Comparison of ENCODE assay signal across 8 cellular contexts in genomic region chr3:72255736-72256559, GRCh38.
DNase-seq lines count a peak whose midpoint lies in the region; ATAC-seq and TF ChIP-seq lines count a peak whose summit lies in the region.

No MANE protein-coding gene starts in this region.

- H3K79me2 ChIP-seq in SK-N-SH (ENCODE audit: insufficient read depth) (no peaks in the 10 kb centered on the region), parathyroid adenoma (no peaks in the 10 kb centered on the region)

- no peak for TF ChIP-seq POLR2A in esophagus squamous epithelium (IDR thresholded peaks at IDR 0.05)

- H3K36me3 Mint-ChIP-seq in CD8-positive, alpha-beta T cell, result no peaks in the 10 kb centered on the region
- H3K36me3 Mint-ChIP-seq in IgD-negative memory B cell, result no peaks in the 10 kb centered on the region

- peaks cover 35% of the 10 kb centered on the region for H3K4me1 ChIP-seq in CD8-positive, alpha-beta T cell (ENCODE audit: insufficient read depth, low read length)
- H3K4me1 ChIP-seq in SK-N-SH (ENCODE audit: control insufficient read depth in 1 of 2, insufficient read depth in 2 of 2, low read depth in 1 of 2, low read length in 1 of 2) (peaks cover 0 to 25% of the 10 kb centered on the region in 2 experiments; a peak in 3 of 4 replicates), esophagus squamous epithelium (peaks cover 16 to 39% (median 21%) of the 10 kb centered on the region in 3 donors), parathyroid adenoma (peaks cover 15% of the 10 kb centered on the region)

- no peaks in the 10 kb centered on the region for H3K27me3 Mint-ChIP-seq in CD8-positive, alpha-beta T cell (ENCODE audit: low read depth)
- H3K27me3 Mint-ChIP-seq in IgD-negative memory B cell, result peaks cover 16% of the 10 kb centered on the region

- peak overlapping the region; percentile 59 for H3K4me3 Mint-ChIP-seq in CD8-positive, alpha-beta T cell
- H3K4me3 Mint-ChIP-seq in IgD-negative memory B cell, result peak overlapping the region in 3 of 4 donors; percentile 27 to 84 (median 75)

- H3K9me3 ChIP-seq in CD8-positive, alpha-beta T cell (ENCODE audit: low read length), result no peaks in the 10 kb centered on the region
- no peaks in the 10 kb centered on the region for H3K9me3 ChIP-seq in SK-N-SH
- no peaks in the 10 kb centered on the region for H3K9me3 ChIP-seq in esophagus squamous epithelium
- no peaks in the 10 kb centered on the region for H3K9me3 ChIP-seq in parathyroid adenoma (ENCODE audit: control insufficient read depth, low read length)

- WGBS in SK-N-SH (ENCODE audit: low lambda C conversion rate), result 16% methylated on average over 11 of the region's 14 CpGs
- WGBS in esophagus squamous epithelium, 2 donors, result 29 to 60% methylated on average over 4 to 8 of the region's 14 CpGs

- no peak overlapping the region for H3K4me3 ChIP-seq in CD8-positive, alpha-beta T cell (ENCODE audit: low read depth, low read length)
- H3K4me3 ChIP-seq in SK-N-SH (ENCODE audit: low read depth in 2 of 2, low read length in 1 of 2) (no peak overlapping the region), esophagus squamous epithelium (no peak overlapping the region), parathyroid adenoma (ENCODE audit: low read depth, low read length) (peak overlapping the region; percentile 9)

- peaks cover 41% of the 10 kb centered on the region for H3K4me1 Mint-ChIP-seq in CD8-positive, alpha-beta T cell (ENCODE audit: low read depth)
- H3K4me1 Mint-ChIP-seq in IgD-negative memory B cell, result peaks cover 19 to 36% (median 24%) of the 10 kb centered on the region in 3 donors

- H4K20me1 ChIP-seq in SK-N-SH (ENCODE audit: insufficient read depth), result no peaks in the 10 kb centered on the region

- no peak for TF ChIP-seq CTCF in CD8-positive, alpha-beta T cell (IDR thresholded peaks at IDR 0.05)
- TF ChIP-seq CTCF in SK-N-SH (IDR thresholded peaks at IDR 0.05) (no peak), esophagus squamous epithelium (IDR thresholded peaks at IDR 0.05) (peak in 3 of 6 experiments; percentile 20 to 32 (median 21)), parathyroid adenoma (IDR thresholded peaks at IDR 0.05) (peak; percentile 15)

- peak in 5 of 7 experiments; percentile 10 to 57 (median 29) for DNase-seq in CD8-positive, alpha-beta T cell
- DNase-seq in SK-N-SH (peak; percentile 91), esophagus squamous epithelium (lab: John Stamatoyannopoulos, UW) (no peak), posterior vena cava (ENCODE audit: low spot score) (no peak)

- POLR2A ChIA-PET in CD8-positive, alpha-beta T cell (lab: Charles Lee), result no interaction called here
- POLR2A ChIA-PET in SK-N-SH (lab: Yijun Ruan, JAX), result interaction anchor here (1.2 kb wide), 1 partner anchor 410 kb away, joined by 3 read pairs; no protein-coding TSS in a partner anchor

- no peaks in the 10 kb centered on the region for H3K36me3 ChIP-seq in CD8-positive, alpha-beta T cell (ENCODE audit: insufficient read depth, low read length)
- H3K36me3 ChIP-seq in SK-N-SH (replicated peaks in 1 of 2; ENCODE audit: control insufficient read depth in 1 of 2, insufficient read depth in 2 of 2, low read length in 1 of 2) (no peaks in the 10 kb centered on the region), esophagus squamous epithelium (no peaks in the 10 kb centered on the region), parathyroid adenoma (ENCODE audit: control insufficient read depth, insufficient read depth, low read length) (no peaks in the 10 kb centered on the region)

- H3K9me2 ChIP-seq in SK-N-SH, result no peaks in the 10 kb centered on the region

- H3K27ac Mint-ChIP-seq in CD8-positive, alpha-beta T cell, result peak overlapping the region; percentile 55
- no peak overlapping the region for H3K27ac Mint-ChIP-seq in IgD-negative memory B cell

- intact Hi-C loops in CD8-positive, alpha-beta T cell (cut with DNase I, micrococcal nuclease), result loop anchor here in 1 of 2 experiments (10.0 kb wide), 2 partner anchors 189 to 531 kb away; partner anchors contain the start of genes EIF4E3 and RYBP
- intact Hi-C loops in esophagus squamous epithelium (cut with DNase I) (no loop called here), posterior vena cava (cut with DNase I) (no loop called here)

- no peak overlapping the region for H3K27ac ChIP-seq in CD8-positive, alpha-beta T cell (ENCODE audit: low read depth, low read length)
- peak overlapping the region in 1 of 2 experiments; percentile 74; a peak in 2 of 4 replicates for H3K27ac ChIP-seq in SK-N-SH (ENCODE audit: low read depth in 2 of 2, low read length in 1 of 2)
- peak overlapping the region in 3 of 4 donors; percentile 47 to 60 (median 58) for H3K27ac ChIP-seq in esophagus squamous epithelium
- H3K27ac ChIP-seq in parathyroid adenoma, result peak overlapping the region; percentile 64

- peak in 1 of 2 experiments; percentile 91; a peak in 2 of 4 replicates for TF ChIP-seq EP300 in SK-N-SH (IDR thresholded peaks at IDR 0.05; ENCODE audit: borderline replicate concordance in 1 of 2, low read depth in 1 of 2, low read length in 1 of 2)

- peaks cover 2% of the 10 kb centered on the region for H3K9me3 Mint-ChIP-seq in CD8-positive, alpha-beta T cell
- H3K9me3 Mint-ChIP-seq in IgD-negative memory B cell, result peaks cover 0 to 3% (median 0%) of the 10 kb centered on the region in 3 donors

- ATAC-seq in CD8-positive, alpha-beta T cell, result peak; percentile 77
- ATAC-seq in HG03521 (IDR thresholded peaks at IDR 0.05; ENCODE audit: unreplicated experiment), result no peak
- no peak for ATAC-seq in GM21360 (IDR thresholded peaks at IDR 0.05; ENCODE audit: unreplicated experiment)

- no peak overlapping the region for H3K9ac ChIP-seq in SK-N-SH
- H3K9ac ChIP-seq in parathyroid adenoma, result no peak overlapping the region

- H3F3A ChIP-seq in SK-N-SH (replicated peaks; ENCODE audit: insufficient read depth), result no peaks in the 10 kb centered on the region

- H2AFZ ChIP-seq in SK-N-SH (ENCODE audit: low read depth) (no peak overlapping the region), parathyroid adenoma (peak overlapping the region; percentile 88)

- H3K27me3 ChIP-seq in CD8-positive, alpha-beta T cell (ENCODE audit: insufficient read depth, low read length), result no peaks in the 10 kb centered on the region
- peaks cover 4% of the 10 kb centered on the region; the same call in 1 of the 2 replicates for H3K27me3 ChIP-seq in SK-N-SH (ENCODE audit: insufficient read depth)
- peaks cover 0 to 30% (median 0%) of the 10 kb centered on the region in 4 donors for H3K27me3 ChIP-seq in esophagus squamous epithelium
- no peaks in the 10 kb centered on the region for H3K27me3 ChIP-seq in parathyroid adenoma (ENCODE audit: control insufficient read depth, insufficient read depth, low read length)

- no peak for TF ChIP-seq RAD21 in SK-N-SH (IDR thresholded peaks at IDR 0.05; ENCODE audit: low read length)

- H3K4me2 ChIP-seq in SK-N-SH (peak overlapping the region; percentile 19; the same call in 1 of the 2 replicates), parathyroid adenoma (ENCODE audit: low read length) (peak overlapping the region; percentile 53)

- CTCF ChIA-PET in CD8-positive, alpha-beta T cell (lab: Charles Lee), result no interaction called here
- CTCF ChIA-PET in SK-N-SH (lab: Yijun Ruan, JAX), result interaction anchor here (1.0 to 2.6 kb wide), 7 partner anchors 8 to 300 kb away, joined by 3 to 7 read pairs (median 3); no protein-coding TSS in a partner anchor

TF ChIP-seq in SK-N-SH, 30 proteins besides CTCF, POLR2A, EP300 and RAD21 (continues in another document):
- TF ChIP-seq NFIC (IDR thresholded peaks at IDR 0.05; ENCODE audit: borderline replicate concordance) (peak; percentile 61), GATA2 (CRISPR knock-in tag; IDR thresholded peaks at IDR 0.05) (peak; percentile 84), MXI1 (IDR thresholded peaks at IDR 0.05; ENCODE audit: low read depth, low read length) (peak; percentile 95), USF1 (IDR thresholded peaks at IDR 0.05; ENCODE audit: borderline replicate concordance, low read depth) (peak; percentile 59; the same call in 1 of the 2 replicates), REST (IDR thresholded peaks at IDR 0.05; ENCODE audit: low read depth, low read length) (no peak), RXRA (IDR thresholded peaks at IDR 0.05; ENCODE audit: borderline replicate concordance, low read depth) (no peak), SIN3A (IDR thresholded peaks at IDR 0.05; ENCODE audit: borderline replicate concordance, low read depth, low read length) (no peak), CHD2 (IDR thresholded peaks at IDR 0.05; ENCODE audit: low read length, partially characterized antibody) (peak; percentile 60)
- TF ChIP-seq, protein P1, sequence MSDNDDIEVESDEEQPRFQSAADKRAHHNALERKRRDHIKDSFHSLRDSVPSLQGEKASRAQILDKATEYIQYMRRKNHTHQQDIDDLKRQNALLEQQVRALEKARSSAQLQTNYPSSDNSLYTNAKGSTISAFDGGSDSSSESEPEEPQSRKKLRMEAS (IDR thresholded peaks at IDR 0.05; ENCODE audit: low read depth), result peak; percentile 55; the same call in 1 of the 2 replicates

Comparison
In these comparisons a context has a peak if more than half of its experiments do, and no peak if none do; other contexts are left out.
1. DNase-seq: peak in CD8-positive, alpha-beta T cell (5 of 7) and SK-N-SH (single experiment); none in esophagus squamous epithelium (single experiment) and posterior vena cava (single experiment).